Comparison of ENCODE assay signal across 23 cellular contexts in genomic region chr3:123444744-123445143, GRCh38. TPM values are rescaled to one million over a fixed set of nuclear protein-coding genes. Genes with fewer than 3 reads are reported as not detected.
A peak's percentile ranks its signal among the peaks of the same experiment; 100 is the strongest.
DNase-seq lines count a peak whose midpoint lies in the region; ATAC-seq and TF ChIP-seq lines count a peak whose summit lies in the region.
"Had no signal": no experiment of that assay in that cellular context is flagged by ENCODE, and none has a peak within 500 bp of the region (broad histone marks: within the 10 kb centered on the region; RNA-seq: fewer than 3 reads in every experiment).

No MANE protein-coding gene starts in this region.

- no TSS peak for BruUV-seq in OCI-LY7 (replicated peaks; lab: Mats Ljungman, UMichigan)

- H3K9me2 ChIP-seq in OCI-LY7 (ENCODE audit: insufficient read depth, low read length): no peaks in the 10 kb centered on the region

- H3K27ac ChIP-seq in OCI-LY7 (ENCODE audit: low read depth, low read length, poor library complexity, severe bottlenecking) (no peak overlapping the region), caudate nucleus (ENCODE audit: low read depth, low read length) (peak overlapping the region; percentile 94), right cardiac atrium (ENCODE audit: low read length) (peak overlapping the region; percentile 53), sigmoid colon (peak overlapping the region; percentile 94 to 98 (median 96))
- H3K27ac ChIP-seq: SJCRH30, suprapubic skin had no signal

- DNase-seq in OCI-LY7 (ENCODE audit: low spot score) (no peak), caudate nucleus (lab: John Stamatoyannopoulos, UW) (no peak), right cardiac atrium (no peak), sigmoid colon (no peak), NCI-H2081 treated with DMSO at 0.1 percent for 48 hours (lab: John Stamatoyannopoulos, UW) (no peak), iPS-NIHi7 (ENCODE audit: extremely low spot score) (no peak)
- DNase-seq in activated effector memory CD4-positive, alpha-beta T cell treated with Interleukin-2 at 50 U/mL for 16 hours: no peak
- DNase-seq: activated CD4-positive, CD25-positive, alpha-beta regulatory T cell; AML-193; H7; MM.1S; NCI-H187 treated with DMSO at 0.1 percent for 48 hours; SJCRH30; small intestine; stimulated activated CD4-positive, alpha-beta T cell treated with anti-CD3 and anti-CD28 coated beads, Interleukin-4, amount 100 ng/mL, for 1 hour had no signal

- H3K4me1 ChIP-seq in OCI-LY7 (ENCODE audit: insufficient read depth, low read length, poor library complexity, severe bottlenecking) (no peaks in the 10 kb centered on the region), right cardiac atrium (ENCODE audit: control insufficient read depth, insufficient read depth, low read length) (no peaks in the 10 kb centered on the region), sigmoid colon (peaks cover 0 to 60% (median 46%) of the 10 kb centered on the region in 4 donors)
- H3K4me1 ChIP-seq: SJCRH30 had no signal

- no peak overlapping the region for H2AFZ ChIP-seq in OCI-LY7 (ENCODE audit: low read length)

- POLR2A ChIA-PET in OCI-LY7 (lab: Charles Lee): no interaction called here

- H3K9me3 ChIP-seq in OCI-LY7 (ENCODE audit: low read length) (no peaks in the 10 kb centered on the region), right cardiac atrium (ENCODE audit: control insufficient read depth, low read length) (no peaks in the 10 kb centered on the region), sigmoid colon (no peaks in the 10 kb centered on the region)
- H3K9me3 ChIP-seq: SJCRH30, suprapubic skin had no signal

- no peak overlapping the region for H3K4me3 ChIP-seq in OCI-LY7 (ENCODE audit: low read depth, low read length, poor library complexity, severe bottlenecking)
- peak overlapping the region; percentile 4 for H3K4me3 ChIP-seq in right cardiac atrium (ENCODE audit: low read length)
- peak overlapping the region in 3 of 4 donors; percentile 76 to 93 (median 85) for H3K4me3 ChIP-seq in sigmoid colon
- H3K4me3 ChIP-seq: SJCRH30, suprapubic skin had no signal

- H3K4me2 ChIP-seq in OCI-LY7 (ENCODE audit: low read length): no peak overlapping the region

- 0 out of 2 replicates have a peak, but pooled peaks have one; percentile 14 for TF ChIP-seq CTCF in OCI-LY7 (conservative IDR thresholded peaks at IDR 0.05; ENCODE audit: low read length)
- TF ChIP-seq CTCF in sigmoid colon (IDR thresholded peaks at IDR 0.05): no peak

- no peaks in the 10 kb centered on the region for H3K79me2 ChIP-seq in OCI-LY7 (ENCODE audit: insufficient read depth, low read depth, low read length)

- H4K20me1 ChIP-seq in OCI-LY7 (ENCODE audit: insufficient read depth, low read length): no peaks in the 10 kb centered on the region

- no peak for TF ChIP-seq EP300 in sigmoid colon (IDR thresholded peaks at IDR 0.05)

- ATAC-seq in right cardiac atrium: no peak
- no peak for ATAC-seq in HG03378 (IDR thresholded peaks at IDR 0.05; ENCODE audit: unreplicated experiment)
- ATAC-seq: activated T-helper 17 cell treated with anti-CD3 and anti-CD28 coated beads, Interleukin-2, amount 50 U/mL, for 72 hours had no signal

- CTCF ChIA-PET in OCI-LY7 (lab: Charles Lee; ENCODE audit: unreplicated experiment): no interaction called here

- WGBS in right cardiac atrium: 59% methylated on average over 1 of the region's 1 CpG
- 75 to 82% methylated on average over 1 of the region's 1 CpG for WGBS in sigmoid colon, 2 donors

- TF ChIP-seq POLR2A in sigmoid colon (IDR thresholded peaks at IDR 0.05): no peak

- H3K27me3 ChIP-seq in right cardiac atrium (ENCODE audit: control insufficient read depth, insufficient read depth) (no peaks in the 10 kb centered on the region), sigmoid colon (peaks cover 0 to 4% (median 0%) of the 10 kb centered on the region in 3 donors)

- intact Hi-C loops in OCI-LY7 (cut with micrococcal nuclease; ENCODE audit: unreplicated experiment): no loop called here
- intact Hi-C loops in right cardiac atrium (cut with DNase I): loop anchor here in 3 of 4 donors (5.0 to 10.0 kb wide), 4 partner anchors 48 to 117 kb away; no protein-coding TSS in a partner anchor
- intact Hi-C loops in sigmoid colon (cut with DNase I): loop anchor here (5.0 kb wide), 1 partner anchor 113 kb away; no protein-coding TSS in a partner anchor

- H3K36me3 ChIP-seq in OCI-LY7 (ENCODE audit: insufficient read depth, low read length) (no peaks in the 10 kb centered on the region), sigmoid colon (no peaks in the 10 kb centered on the region)
- H3K36me3 ChIP-seq: SJCRH30, suprapubic skin had no signal

RNA-seq across cellular contexts. Expression of gene ADCY5, which starts 4.1 kb away (rescaled TPM):
- 0.03 TPM in 1 of 2 replicates, not detected in the other for total RNA-seq in OCI-LY7 (2014; rRNA removed; shearing (Covaris generic))
- total RNA-seq in OCI-LY7 (2022): 0.63 TPM in 1 of 2 replicates, not detected in the other
- 100 to 1,000 TPM; 125 to 220 (median 210) TPM for total RNA-seq in right cardiac atrium
- 90.4 TPM for polyA plus RNA-seq in right cardiac atrium
- 10 to 100 TPM; 39.5 to 84.4 (median 62.2) TPM for total RNA-seq in sigmoid colon
- polyA plus RNA-seq in sigmoid colon: 1 to 10 TPM; 1.4 to 9.9 (median 5.4) TPM
- total RNA-seq: activated CD8-positive, alpha-beta memory T cell treated with anti-CD3 and anti-CD28 coated beads for 36 hours; activated T-helper 17 cell treated with anti-CD3 and anti-CD28 coated beads, Interleukin-2, amount 50 U/mL, for 72 hours; mononuclear cell; NCI-H460; T-helper 2 cell treated with Interferon-gamma antibody and Interleukin-4, amounts not matched to agents 100 ng/mL and 5 ng/mL, for 36 hours had no signal
- polyA plus RNA-seq: IgD-negative memory B cell had no signal

Comparison
In these comparisons a context has a peak if more than half of its experiments do, and no peak if none do; other contexts are left out.
1. RNA of gene ADCY5, which starts 4.1 kb away (total RNA-seq): 125 to 220 TPM in right cardiac atrium and 39.5 to 84.4 TPM in sigmoid colon; 0.03 to 0.63 TPM in OCI-LY7; every median in the first group is over 10 times any median in the second.